ENCODE assay signal across 1 cellular context in the genomic region with DNA sequence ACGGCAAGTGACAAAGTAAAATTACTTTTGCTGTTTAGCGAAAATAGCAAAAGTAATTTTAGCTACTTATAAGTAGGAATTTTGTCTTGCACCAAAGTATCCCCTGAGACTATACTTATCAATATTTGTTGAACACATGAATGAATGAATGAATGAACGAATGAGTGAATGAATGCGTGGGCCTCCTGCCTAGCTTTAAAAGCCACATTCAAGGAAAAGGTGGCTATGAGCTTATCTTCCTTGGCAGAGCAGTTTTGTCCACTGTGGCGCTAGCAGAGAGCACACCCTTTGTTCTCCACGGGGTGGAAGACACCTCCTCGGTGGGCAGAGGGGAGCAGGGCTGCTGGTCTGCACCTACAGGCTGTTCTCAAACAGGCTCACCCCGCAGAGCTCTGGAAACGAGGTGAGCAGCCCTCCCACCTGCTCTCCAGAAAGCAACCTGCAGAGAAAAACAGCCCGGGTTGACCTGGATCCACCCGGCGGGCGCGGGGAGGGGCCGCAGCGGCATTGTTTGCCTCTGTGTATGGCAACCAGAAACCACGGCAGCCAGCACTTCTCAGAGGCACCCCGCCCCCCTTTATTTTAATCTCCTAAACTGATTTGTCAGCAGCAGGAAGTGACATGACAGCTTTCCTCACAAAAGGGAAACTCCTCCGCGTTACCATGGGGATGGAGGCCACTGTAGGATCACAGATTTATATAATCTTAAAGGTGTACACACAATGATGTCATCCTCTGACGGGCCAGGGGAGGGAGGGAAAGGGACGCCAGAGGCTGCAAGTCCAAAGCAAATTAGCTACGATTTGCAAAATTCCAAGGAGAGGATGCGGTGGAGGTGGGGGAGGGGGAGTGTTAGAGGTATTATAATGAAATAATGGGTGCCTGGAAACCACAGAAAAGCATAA.
TF ChIP-seq lines count a peak whose summit lies in the region.

No MANE protein-coding gene starts in this region.

TF ChIP-seq in A549, 52 proteins besides CTCF, POLR2A, EP300 and RAD21 (continued from another document):
- TF ChIP-seq TFCP2L1 (CRISPR knock-in tag; IDR thresholded peaks at IDR 0.05), result peak; percentile 93
TF ChIP-seq in A549: peak in this region for 22.
